In the genomic region with DNA sequence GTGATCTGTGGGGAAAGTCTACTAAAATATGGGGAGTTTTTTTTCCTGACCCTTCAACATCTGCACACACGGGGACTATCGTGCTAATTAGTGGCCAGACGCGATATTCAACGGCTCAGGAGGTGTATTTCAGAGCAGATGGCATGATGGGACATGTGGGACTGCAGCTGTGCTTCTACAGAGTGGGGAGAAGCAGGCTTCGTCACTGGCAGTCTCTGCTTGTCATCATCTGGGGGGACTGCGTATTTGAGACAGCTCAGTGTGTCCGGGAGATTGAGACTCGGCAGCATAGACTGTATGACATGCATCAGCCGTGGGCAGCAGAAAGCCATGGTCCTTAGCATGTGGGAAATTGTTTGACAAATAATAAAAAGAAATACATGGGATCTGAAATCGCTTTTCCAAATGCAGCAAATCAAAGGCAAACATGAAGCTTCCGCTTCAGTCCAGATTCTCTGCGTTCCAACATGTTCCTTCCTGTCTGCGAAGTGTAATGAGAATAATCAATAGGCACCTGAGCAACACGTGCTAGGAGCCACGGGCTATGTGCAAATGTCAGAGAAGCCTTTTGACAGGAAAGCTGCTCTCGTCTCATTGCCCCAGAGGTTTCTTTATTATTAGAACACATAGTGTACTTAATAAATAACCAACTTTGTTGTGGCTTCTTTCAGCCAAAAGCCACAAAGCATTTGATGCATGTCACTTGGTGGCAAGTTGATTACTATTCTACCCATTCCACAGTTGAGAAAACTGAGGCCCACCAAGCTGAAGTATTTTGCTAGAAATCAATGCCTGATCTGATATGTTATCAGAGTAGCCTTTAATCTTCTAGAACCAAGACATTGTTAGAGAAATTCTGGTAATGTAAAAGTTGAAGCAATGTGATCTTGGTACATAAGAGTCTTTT, we compare ENCODE assay signal across 18 cellular contexts.
"Had no signal": no experiment of that assay in that cellular context is flagged by ENCODE, and none has a peak within 500 bp of the region (broad histone marks: within the 10 kb centered on the region; RNA-seq: fewer than 3 reads in every experiment).

No MANE protein-coding gene starts in this region.

- H3K36me3 Mint-ChIP-seq: memory B cell; natural killer cell treated with Interleukin-12 subunit alpha and Interleukin-12 subunit beta and Interleukin-15 and Interleukin-18, amount 100 ng/mL, for 72 hours had no signal

- H3K9me3 Mint-ChIP-seq: activated naive CD4-positive, alpha-beta T cell treated with anti-CD3 and anti-CD28 coated beads for 36 hours; activated T-helper 17 cell treated with anti-CD3 and anti-CD28 coated beads, Interleukin-2, amount 50 U/mL, for 72 hours; natural killer cell treated with Interleukin-12 subunit alpha and Interleukin-12 subunit beta and Interleukin-15 and Interleukin-18, amount 100 ng/mL, for 72 hours had no signal

- H3K27me3 Mint-ChIP-seq: progenitor cell of endocrine pancreas had no signal

- H3K27ac ChIP-seq: cardiac muscle cell, dorsolateral prefrontal cortex, left ventricle myocardium inferior, transverse colon had no signal

- H3K27me3 ChIP-seq: cardiac muscle cell, transverse colon had no signal

- H3K4me3 ChIP-seq: cardiac muscle cell, dorsolateral prefrontal cortex, left ventricle myocardium inferior, transverse colon had no signal

- H3K4me1 Mint-ChIP-seq: activated T-helper 17 cell treated with anti-CD3 and anti-CD28 coated beads, Interleukin-2, amount 50 U/mL, for 72 hours; memory B cell had no signal

- ATAC-seq: activated T-helper 17 cell treated with anti-CD3 and anti-CD28 coated beads, Interleukin-2, amount 50 U/mL, for 72 hours; natural killer cell treated with Interleukin-12 subunit alpha and Interleukin-12 subunit beta and Interleukin-15 and Interleukin-18, amount 100 ng/mL, for 72 hours; right cardiac atrium; stimulated activated naive CD8-positive, alpha-beta T cell treated with anti-CD3 and anti-CD28 coated beads, Interleukin-15, Interleukin-2, amounts not matched to agents 100 U/mL and 50 U/mL, for 24 hours had no signal

- DNase-seq: activated CD4-positive, alpha-beta T cell treated with anti-CD3 and anti-CD28 coated beads for 1 hour; activated CD4-positive, alpha-beta T cell treated with anti-CD3 and anti-CD28 coated beads, Interleukin-2, amount 50 U/mL, for 4 hours; activated naive CD4-positive, alpha-beta T cell treated with anti-CD3 and anti-CD28 coated beads for 36 hours; dorsolateral prefrontal cortex; endodermal cell; erythroblast; hippocampal formation; left ventricle myocardium inferior; nucleus accumbens; right cardiac atrium; stimulated activated naive CD8-positive, alpha-beta T cell treated with anti-CD3 and anti-CD28 coated beads, Interleukin-15, Interleukin-2, amounts not matched to agents 100 U/mL and 50 U/mL, for 24 hours; T1000; transverse colon had no signal

- H3K4me3 Mint-ChIP-seq: activated naive CD4-positive, alpha-beta T cell treated with anti-CD3 and anti-CD28 coated beads for 36 hours; activated T-helper 17 cell treated with anti-CD3 and anti-CD28 coated beads, Interleukin-2, amount 50 U/mL, for 72 hours; endodermal cell; memory B cell; natural killer cell treated with Interleukin-12 subunit alpha and Interleukin-12 subunit beta and Interleukin-15 and Interleukin-18, amount 100 ng/mL, for 72 hours had no signal

- H3K36me3 ChIP-seq: cardiac muscle cell, left ventricle myocardium inferior, transverse colon had no signal

- H3K4me1 ChIP-seq: left ventricle myocardium inferior, transverse colon had no signal

- H3K9me3 ChIP-seq: transverse colon had no signal

- H3K27ac Mint-ChIP-seq: activated naive CD4-positive, alpha-beta T cell treated with anti-CD3 and anti-CD28 coated beads for 36 hours; activated T-helper 17 cell treated with anti-CD3 and anti-CD28 coated beads, Interleukin-2, amount 50 U/mL, for 72 hours; endodermal cell; memory B cell; natural killer cell treated with Interleukin-12 subunit alpha and Interleukin-12 subunit beta and Interleukin-15 and Interleukin-18, amount 100 ng/mL, for 72 hours; progenitor cell of endocrine pancreas had no signal
